In genomic region chr11:102664001-102664752, GRCh38 we compare ENCODE assay signal across 9 cellular contexts. TPM values are rescaled to one million over a fixed set of nuclear protein-coding genes. Genes with fewer than 3 reads are reported as not detected.
A peak's percentile ranks its signal among the peaks of the same experiment; 100 is the strongest.
DNase-seq lines count a peak whose midpoint lies in the region; FAIRE-seq and TF ChIP-seq lines count a peak whose summit lies in the region.
"Had no signal": no experiment of that assay in that cellular context is flagged by ENCODE, and none has a peak within 500 bp of the region (broad histone marks: within the 10 kb centered on the region; RNA-seq: fewer than 3 reads in every experiment).

No MANE protein-coding gene starts in this region.

- no peak overlapping the region for H4K5ac ChIP-seq in H9 (ENCODE audit: insufficient read length, low read depth, low read length)

- H3K56ac ChIP-seq in H9 (ENCODE audit: insufficient read length, low read depth, low read length), result no peak overlapping the region

- no CpG with 5 or more reads among the region's 13 CpGs for WGBS in H9 (ENCODE audit: extremely low coverage, insufficient read length, low lambda C conversion rate)
- WGBS in tibial nerve, 2 donors, result 76 to 85% methylated on average over 13 of the region's 13 CpGs

- peaks cover 7 to 13% of the 10 kb centered on the region in 2 experiments for H3K4me1 Mint-ChIP-seq in H9

- H3K9me3 ChIP-seq in H9 (ENCODE audit: control insufficient read depth, low read depth, low read length) (no peaks in the 10 kb centered on the region), keratinocyte (ENCODE audit: control insufficient read depth, low read depth, low read length) (no peaks in the 10 kb centered on the region), tibial nerve (no peaks in the 10 kb centered on the region)

- in situ Hi-C loops in SK-MEL-5 (cut with HindIII; ENCODE audit: low pct_unique_long_range_greater_than_20kb, low sequenced_read_pairs), result no loop called here

- H3K36me3 ChIP-seq in GM06990 (ENCODE audit: control insufficient read depth, insufficient read depth, low read length) (no peaks in the 10 kb centered on the region), keratinocyte (ENCODE audit: control insufficient read depth in 2 of 2, extremely low read depth in 1 of 2, insufficient read depth in 2 of 2, low read length in 2 of 2) (no peaks in the 10 kb centered on the region), tibial nerve (no peaks in the 10 kb centered on the region)

- H3K27me3 ChIP-seq in GM06990 (replicated peaks; ENCODE audit: control insufficient read depth, insufficient read depth, low read length) (no peaks in the 10 kb centered on the region; the same call in none of the 2 replicates), H9 (ENCODE audit: insufficient read depth, low read length) (no peaks in the 10 kb centered on the region), keratinocyte (ENCODE audit: control insufficient read depth, extremely low read depth, insufficient read depth, low read length) (no peaks in the 10 kb centered on the region), tibial nerve (no peaks in the 10 kb centered on the region)

- H2BK15ac ChIP-seq in H9 (ENCODE audit: low read depth, low read length), result no peak overlapping the region

- no peak overlapping the region for H3K4me3 Mint-ChIP-seq in H9

- no peak overlapping the region for H3K4me3 ChIP-seq in GM06990 (replicated peaks; ENCODE audit: low read depth, low read length)
- H3K4me3 ChIP-seq in keratinocyte (ENCODE audit: control insufficient read depth in 2 of 3, extremely low read depth in 1 of 3, insufficient read depth in 2 of 3, low read depth in 1 of 3, low read length in 3 of 3), result no peak overlapping the region
- no peak overlapping the region for H3K4me3 ChIP-seq in tibial nerve

- no peaks in the 10 kb centered on the region for H3K9me1 ChIP-seq in keratinocyte (ENCODE audit: control insufficient read depth, extremely low read depth, insufficient read depth, low read length)

- H3K79me2 ChIP-seq in H9 (ENCODE audit: insufficient read depth, low read length) (no peaks in the 10 kb centered on the region), keratinocyte (ENCODE audit: control insufficient read depth, insufficient read depth, low read length) (no peaks in the 10 kb centered on the region)

- no peak overlapping the region for H3K27ac ChIP-seq in H9 (ENCODE audit: insufficient read length, low read depth, low read length)
- H3K27ac ChIP-seq in keratinocyte (ENCODE audit: control insufficient read depth, insufficient read depth, low read length), result no peak overlapping the region
- no peak overlapping the region for H3K27ac ChIP-seq in tibial nerve

- H3K4me2 ChIP-seq in H9 (ENCODE audit: insufficient read depth, insufficient read length, low read length) (no peak overlapping the region), keratinocyte (ENCODE audit: control insufficient read depth, extremely low read depth, insufficient read depth, low read depth, low read length) (no peak overlapping the region)

- H3K4me1 ChIP-seq in H9 (ENCODE audit: insufficient read depth, low read length) (no peaks in the 10 kb centered on the region), keratinocyte (ENCODE audit: control insufficient read depth, extremely low read depth, insufficient read depth, low read length) (no peaks in the 10 kb centered on the region), tibial nerve (peaks cover 0 to 4% (median 0%) of the 10 kb centered on the region in 4 donors)

- H2BK5ac ChIP-seq in H9 (ENCODE audit: insufficient read length, low read length), result no peak overlapping the region

- H3K27ac Mint-ChIP-seq in H9, result no peak overlapping the region
- H3K27ac Mint-ChIP-seq: activated naive CD4-positive, alpha-beta T cell treated with anti-CD3 and anti-CD28 coated beads, Interleukin-2, amount 50 U/mL, for 72 hours had no signal

- H4K8ac ChIP-seq in H9 (replicated peaks; ENCODE audit: insufficient read length, low read depth, low read length), result no peak overlapping the region

- no peaks in the 10 kb centered on the region for H3K23me2 ChIP-seq in H9 (ENCODE audit: insufficient read length, low read depth, low read length, poor library complexity, severe bottlenecking)

- H2AFZ ChIP-seq in H9 (ENCODE audit: low read length), result no peak overlapping the region
- H2AFZ ChIP-seq in keratinocyte (ENCODE audit: control insufficient read depth, low read length), result no peak overlapping the region

- H2BK120ac ChIP-seq in H9 (ENCODE audit: low read depth, low read length, poor library complexity, severe bottlenecking), result no peak overlapping the region

- H4K20me1 ChIP-seq in H9 (ENCODE audit: control insufficient read depth, insufficient read depth, insufficient read length) (no peaks in the 10 kb centered on the region), keratinocyte (ENCODE audit: control insufficient read depth, extremely low read depth, insufficient read depth, low read length) (no peaks in the 10 kb centered on the region)

- no peak for FAIRE-seq in keratinocyte (lab: Jason Lieb, UNC)

- no peak overlapping the region for H2BK20ac ChIP-seq in H9 (ENCODE audit: low read depth, low read length, poor library complexity, severe bottlenecking)

- H3K18ac ChIP-seq in H9 (ENCODE audit: insufficient read length, low read depth, low read length), result no peak overlapping the region

- no peak overlapping the region for H2BK12ac ChIP-seq in H9 (ENCODE audit: insufficient read length, low read depth, low read length)

- no peak for TF ChIP-seq POLR2A in tibial nerve (IDR thresholded peaks at IDR 0.05)

- no peak overlapping the region for H3K9ac ChIP-seq in H9 (ENCODE audit: extremely low read depth, insufficient read length, low read length)
- no peak overlapping the region for H3K9ac ChIP-seq in keratinocyte (ENCODE audit: control insufficient read depth, extremely low read depth, insufficient read depth, low read length)

- TF ChIP-seq CTCF in GM06990 (IDR thresholded peaks at IDR 0.05; ENCODE audit: insufficient read depth, low read length, poor library complexity, severe bottlenecking), result peak; percentile 67
- TF ChIP-seq CTCF in H9 (conservative IDR thresholded peaks at IDR 0.05), result peak; percentile 70
- peak; percentile 23 to 37 (median 34) for TF ChIP-seq CTCF in keratinocyte (optimal IDR thresholded peaks at IDR 0.05 in 1 of 3, IDR thresholded peaks at IDR 0.05 in 1 of 3, conservative IDR thresholded peaks at IDR 0.05 in 1 of 3; ENCODE audit: extremely low read depth in 1 of 3, insufficient read depth in 2 of 3, low read length in 3 of 3)
- no peak for TF ChIP-seq CTCF in tibial nerve (IDR thresholded peaks at IDR 0.05)

- H2AK5ac ChIP-seq in H9 (ENCODE audit: insufficient read length, low read length), result no peak overlapping the region

- dilution Hi-C loops in keratinocyte (cut with MboI; ENCODE audit: extremely low pct_ligation_motif_present, low sequenced_read_pairs), result no loop called here

- no peak overlapping the region for H3T11ph ChIP-seq in H9 (ENCODE audit: low read length)

- no peaks in the 10 kb centered on the region for H3K36me3 Mint-ChIP-seq in H9 (ENCODE audit: insufficient read depth in 1 of 3, low read depth in 3 of 3)
- H3K36me3 Mint-ChIP-seq: activated naive CD4-positive, alpha-beta T cell treated with anti-CD3 and anti-CD28 coated beads, Interleukin-2, amount 50 U/mL, for 72 hours had no signal

- no peaks in the 10 kb centered on the region for H3K27me3 Mint-ChIP-seq in H9 (ENCODE audit: low read depth)

- H3K4ac ChIP-seq in H9 (ENCODE audit: low read depth, low read length), result no peak overlapping the region

- H3K23ac ChIP-seq in H9 (ENCODE audit: insufficient read length, low read depth, low read length), result no peak overlapping the region

- no peak for TF ChIP-seq EP300 in tibial nerve (IDR thresholded peaks at IDR 0.05)

- H3K79me1 ChIP-seq in H9 (ENCODE audit: insufficient read depth, low read depth, low read length, poor library complexity, severe bottlenecking), result no peaks in the 10 kb centered on the region

- no peak overlapping the region for H4K91ac ChIP-seq in H9 (ENCODE audit: insufficient read length, low read depth, low read length)

- DNase-seq in GM06990 (ENCODE audit: extremely low read depth, insufficient read length) (no peak), H9 (peak; percentile 61), SK-MEL-5 (ENCODE audit: low read depth, low spot score) (peak; percentile 52), keratinocyte (ENCODE audit: low read depth, low spot score) (no peak), AG20443 (ENCODE audit: low spot score) (no peak), putamen (ENCODE audit: low spot score) (no peak), NK-92 (lab: John Stamatoyannopoulos, UW; ENCODE audit: unreplicated experiment) (no peak), tibial nerve (ENCODE audit: low spot score in 2 of 2) (no peak)

- H3K14ac ChIP-seq in H9 (ENCODE audit: insufficient read depth, low read length), result no peak overlapping the region

- H3K9me3 Mint-ChIP-seq in H9, result no peaks in the 10 kb centered on the region
- H3K9me3 Mint-ChIP-seq: activated naive CD4-positive, alpha-beta T cell treated with anti-CD3 and anti-CD28 coated beads, Interleukin-2, amount 50 U/mL, for 72 hours had no signal

RNA-seq across cellular contexts. Expression of gene MMP20, which starts 39.0 kb away (rescaled TPM):
- not detected in 2 replicates for total RNA-seq in H9 (2021)
- not detected in 2 replicates for total RNA-seq in SK-MEL-5 (2014; rRNA removed; shearing (Covaris generic))
- not detected in 2 replicates for polyA plus RNA-seq in SK-MEL-5 (2015; cell fraction: cytosol; rRNA removed)
- polyA plus RNA-seq in SK-MEL-5 (2015; cell fraction: nucleus; rRNA removed), result not detected in 2 replicates
- not detected in 3 replicates for polyA plus RNA-seq in keratinocyte
- polyA plus RNA-seq in keratinocyte (2011; ENCODE audit: low read depth), result not detected
- not detected in 2 replicates for polyA plus RNA-seq in keratinocyte (2011; cell fraction: cytosol; rRNA removed)
- polyA plus RNA-seq in keratinocyte (2011; cell fraction: nucleus; rRNA removed), result not detected in 2 replicates
- polyA plus RNA-seq in keratinocyte (2012; ENCODE audit: low replicate concordance), result not detected in 2 replicates
- not detected in 3 replicates for polyA minus RNA-seq in keratinocyte
- polyA minus RNA-seq in keratinocyte (2011; cell fraction: cytosol; rRNA and poly(A)+ RNA removed), result not detected
- not detected in 2 replicates for polyA minus RNA-seq in keratinocyte (2011; cell fraction: nucleus; rRNA and poly(A)+ RNA removed)
- not detected for total RNA-seq in tibial nerve
- total RNA-seq: activated naive CD4-positive, alpha-beta T cell treated with anti-CD3 and anti-CD28 coated beads, Interleukin-2, amount 50 U/mL, for 72 hours had no signal

RNA-seq across cellular contexts. Expression of gene MMP27, which starts 41.4 kb away (rescaled TPM):
- total RNA-seq in H9 (2021), result not detected in 2 replicates
- total RNA-seq in SK-MEL-5 (2014; rRNA removed; shearing (Covaris generic)), result not detected in 2 replicates
- polyA plus RNA-seq in SK-MEL-5 (2015; cell fraction: cytosol; rRNA removed), result not detected in 2 replicates
- not detected in 2 replicates for polyA plus RNA-seq in SK-MEL-5 (2015; cell fraction: nucleus; rRNA removed)
- not detected in 3 replicates for polyA plus RNA-seq in keratinocyte
- polyA plus RNA-seq in keratinocyte (2011; ENCODE audit: low read depth), result not detected
- polyA plus RNA-seq in keratinocyte (2011; cell fraction: cytosol; rRNA removed), result not detected in 2 replicates
- not detected in 2 replicates for polyA plus RNA-seq in keratinocyte (2011; cell fraction: nucleus; rRNA removed)
- not detected in 2 replicates for polyA plus RNA-seq in keratinocyte (2012; ENCODE audit: low replicate concordance)
- not detected in 3 replicates for polyA minus RNA-seq in keratinocyte
- polyA minus RNA-seq in keratinocyte (2011; cell fraction: cytosol; rRNA and poly(A)+ RNA removed), result not detected
- polyA minus RNA-seq in keratinocyte (2011; cell fraction: nucleus; rRNA and poly(A)+ RNA removed), result not detected in 2 replicates
- under 1 TPM in 1 of 4 donors, not detected in 3; 0.78 TPM for total RNA-seq in tibial nerve
- total RNA-seq: activated naive CD4-positive, alpha-beta T cell treated with anti-CD3 and anti-CD28 coated beads, Interleukin-2, amount 50 U/mL, for 72 hours had no signal

Comparison
In these comparisons a context has a peak if more than half of its experiments do, and no peak if none do; other contexts are left out.
1. DNase-seq: peak in H9 (single experiment) and SK-MEL-5 (single experiment); none in GM06990 (single experiment), keratinocyte (single experiment), AG20443 (single experiment), putamen (single experiment), NK-92 (single experiment) and tibial nerve (0 of 2).
2. CTCF ChIP-seq: peak in GM06990 (single experiment), H9 (single experiment) and keratinocyte (3 of 3); none in tibial nerve (0 of 5).